Comparison of ENCODE assay signal across 1 cellular context in the genomic region with DNA sequence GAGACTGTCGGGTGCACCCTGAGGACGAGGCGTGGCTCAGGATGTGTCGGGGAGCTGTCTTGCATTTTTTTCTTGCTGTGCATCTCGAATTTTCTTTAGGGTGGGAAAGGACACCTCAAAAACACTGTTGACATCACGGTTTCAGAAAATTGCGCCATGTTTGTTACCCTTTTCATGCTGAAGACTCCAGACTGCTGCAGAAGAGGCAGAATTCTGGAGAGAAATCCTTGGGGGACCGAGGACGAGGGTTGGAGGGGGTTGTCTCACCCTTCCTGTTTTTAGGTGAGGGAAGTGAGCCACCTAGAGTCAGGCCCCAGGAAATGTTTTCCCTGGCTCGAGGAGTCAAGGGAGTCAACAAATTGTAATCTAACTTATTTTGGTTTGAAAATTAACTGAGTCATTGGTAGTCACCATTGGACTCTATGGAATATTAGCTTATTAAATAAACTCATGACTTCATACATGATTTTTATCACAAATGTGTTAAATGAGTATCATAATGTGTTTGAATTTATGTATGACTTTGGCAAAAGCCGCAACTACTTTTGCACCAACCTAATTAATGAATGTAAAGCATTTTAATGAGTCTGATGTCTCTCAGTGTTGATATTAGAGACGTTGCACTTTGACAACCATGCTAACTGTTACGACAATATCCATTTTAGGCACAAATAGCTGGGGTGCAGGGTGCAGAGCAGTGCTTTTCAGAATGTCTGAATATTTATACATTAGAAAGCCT.
A peak's percentile ranks its signal among the peaks of the same experiment; 100 is the strongest.
TF ChIP-seq lines count a peak whose summit lies in the region.

No MANE protein-coding gene starts in this region.

TF ChIP-seq in HEK293, 187 proteins besides CTCF, POLR2A, EP300 and RAD21 (continued from another document and continues in another):
- TF ChIP-seq, protein P1, sequence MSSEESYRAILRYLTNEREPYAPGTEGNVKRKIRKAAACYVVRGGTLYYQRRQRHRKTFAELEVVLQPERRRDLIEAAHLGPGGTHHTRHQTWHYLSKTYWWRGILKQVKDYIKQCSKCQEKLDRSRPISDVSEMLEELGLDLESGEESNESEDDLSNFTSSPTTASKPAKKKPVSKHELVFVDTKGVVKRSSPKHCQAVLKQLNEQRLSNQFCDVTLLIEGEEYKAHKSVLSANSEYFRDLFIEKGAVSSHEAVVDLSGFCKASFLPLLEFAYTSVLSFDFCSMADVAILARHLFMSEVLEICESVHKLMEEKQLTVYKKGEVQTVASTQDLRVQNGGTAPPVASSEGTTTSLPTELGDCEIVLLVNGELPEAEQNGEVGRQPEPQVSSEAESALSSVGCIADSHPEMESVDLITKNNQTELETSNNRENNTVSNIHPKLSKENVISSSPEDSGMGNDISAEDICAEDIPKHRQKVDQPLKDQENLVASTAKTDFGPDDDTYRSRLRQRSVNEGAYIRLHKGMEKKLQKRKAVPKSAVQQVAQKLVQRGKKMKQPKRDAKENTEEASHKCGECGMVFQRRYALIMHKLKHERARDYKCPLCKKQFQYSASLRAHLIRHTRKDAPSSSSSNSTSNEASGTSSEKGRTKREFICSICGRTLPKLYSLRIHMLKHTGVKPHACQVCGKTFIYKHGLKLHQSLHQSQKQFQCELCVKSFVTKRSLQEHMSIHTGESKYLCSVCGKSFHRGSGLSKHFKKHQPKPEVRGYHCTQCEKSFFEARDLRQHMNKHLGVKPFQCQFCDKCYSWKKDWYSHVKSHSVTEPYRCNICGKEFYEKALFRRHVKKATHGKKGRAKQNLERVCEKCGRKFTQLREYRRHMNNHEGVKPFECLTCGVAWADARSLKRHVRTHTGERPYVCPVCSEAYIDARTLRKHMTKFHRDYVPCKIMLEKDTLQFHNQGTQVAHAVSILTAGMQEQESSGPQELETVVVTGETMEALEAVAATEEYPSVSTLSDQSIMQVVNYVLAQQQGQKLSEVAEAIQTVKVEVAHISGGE (tag by site-specific recombination; conservative IDR thresholded peaks at IDR 0.05; ENCODE audit: low read depth): no peak
- TF ChIP-seq ZNF624 (tag by site-specific recombination; IDR thresholded peaks at IDR 0.05) (no peak), ZIC2 (tag by site-specific recombination; IDR thresholded peaks at IDR 0.05) (no peak), SALL2 (tag by site-specific recombination; IDR thresholded peaks at IDR 0.05; ENCODE audit: borderline replicate concordance) (no peak), SETDB1 (IDR thresholded peaks at IDR 0.05; ENCODE audit: insufficient read length, low read length) (no peak), ZNF621 (tag by site-specific recombination; IDR thresholded peaks at IDR 0.05) (no peak), ZNF473 (tag by site-specific recombination; IDR thresholded peaks at IDR 0.05) (no peak), ZBTB7A (tag by site-specific recombination; IDR thresholded peaks at IDR 0.05; ENCODE audit: low read depth) (no peak), ZNF19 (tag by site-specific recombination; IDR thresholded peaks at IDR 0.05; ENCODE audit: low read depth) (no peak), HOXC10 (CRISPR knock-in tag; IDR thresholded peaks at IDR 0.05) (no peak), ZNF10 (tag by site-specific recombination; IDR thresholded peaks at IDR 0.05) (peak; percentile 19; the same call in 1 of the 2 replicates), WT1 (tag by site-specific recombination; IDR thresholded peaks at IDR 0.05) (no peak), KLF1 (tag by site-specific recombination; IDR thresholded peaks at IDR 0.05) (no peak), ZNF549 (tag by site-specific recombination; IDR thresholded peaks at IDR 0.05) (no peak), ZNF350 (tag by site-specific recombination; IDR thresholded peaks at IDR 0.05) (no peak), ZNF112 (tag by site-specific recombination; IDR thresholded peaks at IDR 0.05) (no peak), ZNF37A (tag by site-specific recombination; IDR thresholded peaks at IDR 0.05) (no peak), ZNF266 (tag by site-specific recombination; IDR thresholded peaks at IDR 0.05; ENCODE audit: low read depth) (no peak), ZNF548 (tag by site-specific recombination; IDR thresholded peaks at IDR 0.05) (no peak), ZNF433 (tag by site-specific recombination; IDR thresholded peaks at IDR 0.05; ENCODE audit: low read depth) (no peak), ZNF544 (tag by site-specific recombination; IDR thresholded peaks at IDR 0.05) (no peak), SP2 (tag by site-specific recombination; IDR thresholded peaks at IDR 0.05) (no peak), ZNF843 (tag by site-specific recombination; IDR thresholded peaks at IDR 0.05) (no peak), SCRT1 (tag by site-specific recombination; IDR thresholded peaks at IDR 0.05; ENCODE audit: borderline replicate concordance) (no peak)
- TF ChIP-seq, protein P2, sequence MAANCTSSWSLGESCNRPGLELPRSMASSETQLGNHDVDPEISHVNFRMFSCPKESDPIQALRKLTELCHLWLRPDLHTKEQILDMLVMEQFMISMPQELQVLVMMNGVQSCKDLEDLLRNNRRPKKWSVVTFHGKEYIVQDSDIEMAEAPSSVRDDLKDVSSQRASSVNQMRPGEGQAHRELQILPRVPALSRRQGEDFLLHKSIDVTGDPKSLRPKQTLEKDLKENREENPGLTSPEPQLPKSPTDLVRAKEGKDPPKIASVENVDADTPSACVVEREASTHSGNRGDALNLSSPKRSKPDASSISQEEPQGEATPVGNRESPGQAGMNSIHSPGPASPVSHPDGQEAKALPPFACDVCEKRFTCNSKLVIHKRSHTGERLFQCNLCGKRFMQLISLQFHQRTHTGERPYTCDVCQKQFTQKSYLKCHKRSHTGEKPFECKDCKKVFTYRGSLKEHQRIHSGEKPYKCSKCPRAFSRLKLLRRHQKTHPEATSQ (tag by site-specific recombination; IDR thresholded peaks at IDR 0.05): no peak
- TF ChIP-seq, protein P3, sequence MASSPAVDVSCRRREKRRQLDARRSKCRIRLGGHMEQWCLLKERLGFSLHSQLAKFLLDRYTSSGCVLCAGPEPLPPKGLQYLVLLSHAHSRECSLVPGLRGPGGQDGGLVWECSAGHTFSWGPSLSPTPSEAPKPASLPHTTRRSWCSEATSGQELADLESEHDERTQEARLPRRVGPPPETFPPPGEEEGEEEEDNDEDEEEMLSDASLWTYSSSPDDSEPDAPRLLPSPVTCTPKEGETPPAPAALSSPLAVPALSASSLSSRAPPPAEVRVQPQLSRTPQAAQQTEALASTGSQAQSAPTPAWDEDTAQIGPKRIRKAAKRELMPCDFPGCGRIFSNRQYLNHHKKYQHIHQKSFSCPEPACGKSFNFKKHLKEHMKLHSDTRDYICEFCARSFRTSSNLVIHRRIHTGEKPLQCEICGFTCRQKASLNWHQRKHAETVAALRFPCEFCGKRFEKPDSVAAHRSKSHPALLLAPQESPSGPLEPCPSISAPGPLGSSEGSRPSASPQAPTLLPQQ (tag by site-specific recombination; IDR thresholded peaks at IDR 0.05): no peak
- TF ChIP-seq, protein P4, sequence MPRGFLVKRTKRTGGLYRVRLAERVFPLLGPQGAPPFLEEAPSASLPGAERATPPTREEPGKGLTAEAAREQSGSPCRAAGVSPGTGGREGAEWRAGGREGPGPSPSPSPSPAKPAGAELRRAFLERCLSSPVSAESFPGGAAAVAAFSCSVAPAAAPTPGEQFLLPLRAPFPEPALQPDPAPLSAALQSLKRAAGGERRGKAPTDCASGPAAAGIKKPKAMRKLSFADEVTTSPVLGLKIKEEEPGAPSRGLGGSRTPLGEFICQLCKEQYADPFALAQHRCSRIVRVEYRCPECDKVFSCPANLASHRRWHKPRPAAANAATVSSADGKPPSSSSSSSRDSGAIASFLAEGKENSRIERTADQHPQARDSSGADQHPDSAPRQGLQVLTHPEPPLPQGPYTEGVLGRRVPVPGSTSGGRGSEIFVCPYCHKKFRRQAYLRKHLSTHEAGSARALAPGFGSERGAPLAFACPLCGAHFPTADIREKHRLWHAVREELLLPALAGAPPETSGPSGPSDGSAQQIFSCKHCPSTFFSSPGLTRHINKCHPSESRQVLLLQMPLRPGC (tag by site-specific recombination; IDR thresholded peaks at IDR 0.05): no peak
- TF ChIP-seq, protein P5, sequence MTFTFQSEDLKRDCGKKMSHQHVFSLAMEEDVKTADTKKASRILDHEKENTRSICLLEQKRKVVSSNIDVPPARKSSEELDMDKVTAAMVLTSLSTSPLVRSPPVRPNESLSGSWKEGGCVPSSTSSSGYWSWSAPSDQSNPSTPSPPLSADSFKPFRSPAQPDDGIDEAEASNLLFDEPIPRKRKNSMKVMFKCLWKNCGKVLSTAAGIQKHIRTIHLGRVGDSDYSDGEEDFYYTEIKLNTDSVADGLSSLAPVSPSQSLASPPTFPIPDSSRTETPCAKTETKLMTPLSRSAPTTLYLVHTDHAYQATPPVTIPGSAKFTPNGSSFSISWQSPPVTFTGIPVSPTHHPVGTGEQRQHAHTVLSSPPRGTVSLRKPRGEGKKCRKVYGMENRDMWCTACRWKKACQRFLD (tag by site-specific recombination; IDR thresholded peaks at IDR 0.05): no peak
- TF ChIP-seq, protein P6, sequence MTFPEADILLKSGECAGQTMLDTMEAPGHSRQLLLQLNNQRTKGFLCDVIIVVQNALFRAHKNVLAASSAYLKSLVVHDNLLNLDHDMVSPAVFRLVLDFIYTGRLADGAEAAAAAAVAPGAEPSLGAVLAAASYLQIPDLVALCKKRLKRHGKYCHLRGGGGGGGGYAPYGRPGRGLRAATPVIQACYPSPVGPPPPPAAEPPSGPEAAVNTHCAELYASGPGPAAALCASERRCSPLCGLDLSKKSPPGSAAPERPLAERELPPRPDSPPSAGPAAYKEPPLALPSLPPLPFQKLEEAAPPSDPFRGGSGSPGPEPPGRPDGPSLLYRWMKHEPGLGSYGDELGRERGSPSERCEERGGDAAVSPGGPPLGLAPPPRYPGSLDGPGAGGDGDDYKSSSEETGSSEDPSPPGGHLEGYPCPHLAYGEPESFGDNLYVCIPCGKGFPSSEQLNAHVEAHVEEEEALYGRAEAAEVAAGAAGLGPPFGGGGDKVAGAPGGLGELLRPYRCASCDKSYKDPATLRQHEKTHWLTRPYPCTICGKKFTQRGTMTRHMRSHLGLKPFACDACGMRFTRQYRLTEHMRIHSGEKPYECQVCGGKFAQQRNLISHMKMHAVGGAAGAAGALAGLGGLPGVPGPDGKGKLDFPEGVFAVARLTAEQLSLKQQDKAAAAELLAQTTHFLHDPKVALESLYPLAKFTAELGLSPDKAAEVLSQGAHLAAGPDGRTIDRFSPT (tag by site-specific recombination; IDR thresholded peaks at IDR 0.05): no peak
- TF ChIP-seq, protein P7, sequence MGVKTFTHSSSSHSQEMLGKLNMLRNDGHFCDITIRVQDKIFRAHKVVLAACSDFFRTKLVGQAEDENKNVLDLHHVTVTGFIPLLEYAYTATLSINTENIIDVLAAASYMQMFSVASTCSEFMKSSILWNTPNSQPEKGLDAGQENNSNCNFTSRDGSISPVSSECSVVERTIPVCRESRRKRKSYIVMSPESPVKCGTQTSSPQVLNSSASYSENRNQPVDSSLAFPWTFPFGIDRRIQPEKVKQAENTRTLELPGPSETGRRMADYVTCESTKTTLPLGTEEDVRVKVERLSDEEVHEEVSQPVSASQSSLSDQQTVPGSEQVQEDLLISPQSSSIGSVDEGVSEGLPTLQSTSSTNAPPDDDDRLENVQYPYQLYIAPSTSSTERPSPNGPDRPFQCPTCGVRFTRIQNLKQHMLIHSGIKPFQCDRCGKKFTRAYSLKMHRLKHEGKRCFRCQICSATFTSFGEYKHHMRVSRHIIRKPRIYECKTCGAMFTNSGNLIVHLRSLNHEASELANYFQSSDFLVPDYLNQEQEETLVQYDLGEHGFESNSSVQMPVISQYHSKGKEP (tag by site-specific recombination; IDR thresholded peaks at IDR 0.05): no peak
- TF ChIP-seq, protein P8, sequence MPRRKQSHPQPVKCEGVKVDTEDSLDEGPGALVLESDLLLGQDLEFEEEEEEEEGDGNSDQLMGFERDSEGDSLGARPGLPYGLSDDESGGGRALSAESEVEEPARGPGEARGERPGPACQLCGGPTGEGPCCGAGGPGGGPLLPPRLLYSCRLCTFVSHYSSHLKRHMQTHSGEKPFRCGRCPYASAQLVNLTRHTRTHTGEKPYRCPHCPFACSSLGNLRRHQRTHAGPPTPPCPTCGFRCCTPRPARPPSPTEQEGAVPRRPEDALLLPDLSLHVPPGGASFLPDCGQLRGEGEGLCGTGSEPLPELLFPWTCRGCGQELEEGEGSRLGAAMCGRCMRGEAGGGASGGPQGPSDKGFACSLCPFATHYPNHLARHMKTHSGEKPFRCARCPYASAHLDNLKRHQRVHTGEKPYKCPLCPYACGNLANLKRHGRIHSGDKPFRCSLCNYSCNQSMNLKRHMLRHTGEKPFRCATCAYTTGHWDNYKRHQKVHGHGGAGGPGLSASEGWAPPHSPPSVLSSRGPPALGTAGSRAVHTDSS (tag by site-specific recombination; IDR thresholded peaks at IDR 0.05): no peak; the same call in 1 of the 2 replicates
- TF ChIP-seq, protein P9, sequence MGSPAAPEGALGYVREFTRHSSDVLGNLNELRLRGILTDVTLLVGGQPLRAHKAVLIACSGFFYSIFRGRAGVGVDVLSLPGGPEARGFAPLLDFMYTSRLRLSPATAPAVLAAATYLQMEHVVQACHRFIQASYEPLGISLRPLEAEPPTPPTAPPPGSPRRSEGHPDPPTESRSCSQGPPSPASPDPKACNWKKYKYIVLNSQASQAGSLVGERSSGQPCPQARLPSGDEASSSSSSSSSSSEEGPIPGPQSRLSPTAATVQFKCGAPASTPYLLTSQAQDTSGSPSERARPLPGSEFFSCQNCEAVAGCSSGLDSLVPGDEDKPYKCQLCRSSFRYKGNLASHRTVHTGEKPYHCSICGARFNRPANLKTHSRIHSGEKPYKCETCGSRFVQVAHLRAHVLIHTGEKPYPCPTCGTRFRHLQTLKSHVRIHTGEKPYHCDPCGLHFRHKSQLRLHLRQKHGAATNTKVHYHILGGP (tag by site-specific recombination; IDR thresholded peaks at IDR 0.05): no peak
- TF ChIP-seq, protein P10, sequence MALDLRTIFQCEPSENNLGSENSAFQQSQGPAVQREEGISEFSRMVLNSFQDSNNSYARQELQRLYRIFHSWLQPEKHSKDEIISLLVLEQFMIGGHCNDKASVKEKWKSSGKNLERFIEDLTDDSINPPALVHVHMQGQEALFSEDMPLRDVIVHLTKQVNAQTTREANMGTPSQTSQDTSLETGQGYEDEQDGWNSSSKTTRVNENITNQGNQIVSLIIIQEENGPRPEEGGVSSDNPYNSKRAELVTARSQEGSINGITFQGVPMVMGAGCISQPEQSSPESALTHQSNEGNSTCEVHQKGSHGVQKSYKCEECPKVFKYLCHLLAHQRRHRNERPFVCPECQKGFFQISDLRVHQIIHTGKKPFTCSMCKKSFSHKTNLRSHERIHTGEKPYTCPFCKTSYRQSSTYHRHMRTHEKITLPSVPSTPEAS (tag by site-specific recombination; IDR thresholded peaks at IDR 0.05): no peak
- TF ChIP-seq, protein P11, sequence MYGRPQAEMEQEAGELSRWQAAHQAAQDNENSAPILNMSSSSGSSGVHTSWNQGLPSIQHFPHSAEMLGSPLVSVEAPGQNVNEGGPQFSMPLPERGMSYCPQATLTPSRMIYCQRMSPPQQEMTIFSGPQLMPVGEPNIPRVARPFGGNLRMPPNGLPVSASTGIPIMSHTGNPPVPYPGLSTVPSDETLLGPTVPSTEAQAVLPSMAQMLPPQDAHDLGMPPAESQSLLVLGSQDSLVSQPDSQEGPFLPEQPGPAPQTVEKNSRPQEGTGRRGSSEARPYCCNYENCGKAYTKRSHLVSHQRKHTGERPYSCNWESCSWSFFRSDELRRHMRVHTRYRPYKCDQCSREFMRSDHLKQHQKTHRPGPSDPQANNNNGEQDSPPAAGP (tag by site-specific recombination; IDR thresholded peaks at IDR 0.05): no peak; the same call in 1 of the 2 replicates
- TF ChIP-seq, protein P12, sequence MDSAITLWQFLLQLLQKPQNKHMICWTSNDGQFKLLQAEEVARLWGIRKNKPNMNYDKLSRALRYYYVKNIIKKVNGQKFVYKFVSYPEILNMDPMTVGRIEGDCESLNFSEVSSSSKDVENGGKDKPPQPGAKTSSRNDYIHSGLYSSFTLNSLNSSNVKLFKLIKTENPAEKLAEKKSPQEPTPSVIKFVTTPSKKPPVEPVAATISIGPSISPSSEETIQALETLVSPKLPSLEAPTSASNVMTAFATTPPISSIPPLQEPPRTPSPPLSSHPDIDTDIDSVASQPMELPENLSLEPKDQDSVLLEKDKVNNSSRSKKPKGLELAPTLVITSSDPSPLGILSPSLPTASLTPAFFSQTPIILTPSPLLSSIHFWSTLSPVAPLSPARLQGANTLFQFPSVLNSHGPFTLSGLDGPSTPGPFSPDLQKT (IDR thresholded peaks at IDR 0.05; ENCODE audit: borderline replicate concordance, low read depth, low read length): no peak
